8 cellular contexts compared by ENCODE assay signal in the genomic region with DNA sequence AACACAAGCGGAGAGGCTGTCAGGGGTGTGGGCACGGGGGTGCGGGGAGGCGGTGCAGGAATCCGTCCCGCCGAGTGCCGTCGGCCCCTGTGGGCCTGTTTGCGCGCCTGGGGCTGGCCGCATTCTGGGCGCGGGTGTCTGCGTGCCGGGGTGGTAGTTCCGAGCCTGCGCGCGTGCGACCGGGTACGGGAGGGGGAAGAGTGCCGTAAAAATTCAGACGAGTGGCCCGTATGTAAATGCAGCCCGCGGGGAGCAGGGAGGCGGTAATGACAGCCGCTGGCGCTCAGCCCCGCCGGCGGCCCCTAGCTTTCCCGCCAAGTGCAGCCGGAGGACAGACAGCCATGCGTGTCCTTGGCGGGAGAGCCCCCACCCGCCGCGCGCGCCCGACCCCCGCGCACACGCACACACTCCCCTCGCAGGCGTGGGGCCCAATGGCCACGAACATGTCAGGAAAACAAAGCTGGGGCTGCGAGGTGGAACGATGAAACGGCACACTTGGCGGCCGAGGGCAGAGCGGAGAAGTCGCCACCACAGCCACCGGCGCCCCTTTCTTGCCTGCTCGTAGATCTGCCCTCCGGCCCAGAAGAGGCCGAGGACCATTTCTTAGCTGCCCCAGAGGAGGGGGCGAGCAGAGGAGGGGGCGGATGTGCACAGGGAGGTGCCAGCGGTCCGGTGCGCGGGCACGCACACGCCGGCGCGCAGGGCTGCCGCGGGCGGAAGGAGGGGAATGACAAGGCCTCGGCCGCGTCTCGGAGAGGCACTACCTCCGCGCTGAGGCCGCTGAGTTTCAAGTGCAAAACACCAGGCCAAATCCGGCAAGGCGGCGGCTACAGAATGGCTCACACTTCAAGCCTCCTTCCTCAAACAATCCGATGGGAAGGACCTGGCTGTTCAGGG.
DNase-seq lines count a peak whose midpoint lies in the region; ATAC-seq lines count a peak whose summit lies in the region.

No MANE protein-coding gene starts in this region.

- peaks cover 30 to 40% of the 10 kb centered on the region in 2 donors for H3K4me1 Mint-ChIP-seq in immature natural killer cell
- peaks cover 17 to 40% of the 10 kb centered on the region in 2 donors for H3K4me1 Mint-ChIP-seq in stimulated activated naive B cell treated with anti-CD40 and anti-IgM and Interleukin-4, amounts not matched to agents 10 μg/mL and 1 μg/mL and 100 μg/mL, for 72 hours

- 0 out of 22 replicates have a peak overlapping the region, but pooled peaks of 2 of the 11 experiments have one; percentile 15 to 17 for H3K9ac ChIP-seq in BLaER1 treated with 17β-estradiol and CSF1 and Interleukin-3, amounts not matched to agents 10 nM and 100 nM

- peaks cover 64 to 74% (median 64%) of the 10 kb centered on the region in 3 donors for H3K27me3 Mint-ChIP-seq in immature natural killer cell (ENCODE audit: low read depth in 3 of 3)
- peaks cover 74 to 81% of the 10 kb centered on the region in 2 donors for H3K27me3 Mint-ChIP-seq in stimulated activated naive B cell treated with anti-CD40 and anti-IgM and Interleukin-4, amounts not matched to agents 10 μg/mL and 1 μg/mL and 100 μg/mL, for 72 hours

- peaks cover 14 to 21% (median 18%) of the 10 kb centered on the region in 10 experiments for H3K4me1 ChIP-seq in BLaER1 treated with 17β-estradiol and CSF1 and Interleukin-3, amounts not matched to agents 10 nM and 100 nM

- no peaks in the 10 kb centered on the region for H3K36me3 ChIP-seq in BLaER1 treated with 17β-estradiol and CSF1 and Interleukin-3, amounts not matched to agents 10 nM and 100 nM

- peaks cover 0 to 46% (median 8%) of the 10 kb centered on the region in 6 donors for H3K9me3 Mint-ChIP-seq in immature natural killer cell
- H3K9me3 Mint-ChIP-seq in stimulated activated naive B cell treated with anti-CD40 and anti-IgM and Interleukin-4, amounts not matched to agents 10 μg/mL and 1 μg/mL and 100 μg/mL, for 72 hours, result peaks cover 7 to 9% of the 10 kb centered on the region in 2 donors

- peak overlapping the region; percentile 66 to 82 (median 74) for H3K4me3 Mint-ChIP-seq in immature natural killer cell
- H3K4me3 Mint-ChIP-seq in stimulated activated naive B cell treated with anti-CD40 and anti-IgM and Interleukin-4, amounts not matched to agents 10 μg/mL and 1 μg/mL and 100 μg/mL, for 72 hours, result peak overlapping the region; percentile 85 to 90

- no peaks in the 10 kb centered on the region for H3K36me3 Mint-ChIP-seq in immature natural killer cell
- H3K36me3 Mint-ChIP-seq in stimulated activated naive B cell treated with anti-CD40 and anti-IgM and Interleukin-4, amounts not matched to agents 10 μg/mL and 1 μg/mL and 100 μg/mL, for 72 hours, result peaks cover 10 to 16% of the 10 kb centered on the region in 2 donors

- H4K20me1 ChIP-seq in BLaER1 treated with 17β-estradiol and CSF1 and Interleukin-3, amounts not matched to agents 10 nM and 100 nM, result peaks cover 0 to 87% (median 59%) of the 10 kb centered on the region in 11 experiments; a peak in 19 of 22 replicates

- peak overlapping the region; percentile 70 to 97 (median 83) for H3K4me2 ChIP-seq in BLaER1 treated with 17β-estradiol and CSF1 and Interleukin-3, amounts not matched to agents 10 nM and 100 nM

- peaks cover 99 to 100% (median 100%) of the 10 kb centered on the region in 11 experiments for H3K27me3 ChIP-seq in BLaER1 treated with 17β-estradiol and CSF1 and Interleukin-3, amounts not matched to agents 10 nM and 100 nM

- DNase-seq in NCI-H510A (lab: John Stamatoyannopoulos, UW) (peak; percentile 41), amygdala (lab: John Stamatoyannopoulos, UW) (peak in 44 of 56 donors; percentile 38 to 94 (median 78)), immature natural killer cell (peak; percentile 36 to 39 (median 36)), kidney glomerular epithelial cell (lab: John Stamatoyannopoulos, UW) (no peak)
- DNase-seq in stimulated activated naive B cell treated with anti-CD40 and anti-IgM and Interleukin-4, amounts not matched to agents 10 μg/mL and 1 μg/mL and 100 μg/mL, for 72 hours, result peak; percentile 43

- peaks cover 0 to 17% (median 12%) of the 10 kb centered on the region in 11 experiments; a peak in 18 of 22 replicates for H3K9me3 ChIP-seq in BLaER1 treated with 17β-estradiol and CSF1 and Interleukin-3, amounts not matched to agents 10 nM and 100 nM (replicated peaks in 1 of 11)

- no peak overlapping the region for H3K27ac ChIP-seq in BLaER1 treated with 17β-estradiol and CSF1 and Interleukin-3, amounts not matched to agents 10 nM and 100 nM

- ATAC-seq in GM18858 (IDR thresholded peaks at IDR 0.05; ENCODE audit: unreplicated experiment) (peak; percentile 45), HG03039 (IDR thresholded peaks at IDR 0.05; ENCODE audit: unreplicated experiment) (peak; percentile 63)
- peak; percentile 71 to 77 for ATAC-seq in stimulated activated naive B cell treated with anti-CD40 and anti-IgM and Interleukin-4, amounts not matched to agents 10 μg/mL and 1 μg/mL and 100 μg/mL, for 72 hours (replicated peaks)

- H3K4me3 ChIP-seq in BLaER1 treated with 17β-estradiol and CSF1 and Interleukin-3, amounts not matched to agents 10 nM and 100 nM, result peak overlapping the region; percentile 34 to 64 (median 54)

- peak overlapping the region in 1 of 6 donors; percentile 78 for H3K27ac Mint-ChIP-seq in immature natural killer cell
- peak overlapping the region; percentile 66 for H3K27ac Mint-ChIP-seq in stimulated activated naive B cell treated with anti-CD40 and anti-IgM and Interleukin-4, amounts not matched to agents 10 μg/mL and 1 μg/mL and 100 μg/mL, for 72 hours
